9 cellular contexts compared by ENCODE assay signal in the genomic region with DNA sequence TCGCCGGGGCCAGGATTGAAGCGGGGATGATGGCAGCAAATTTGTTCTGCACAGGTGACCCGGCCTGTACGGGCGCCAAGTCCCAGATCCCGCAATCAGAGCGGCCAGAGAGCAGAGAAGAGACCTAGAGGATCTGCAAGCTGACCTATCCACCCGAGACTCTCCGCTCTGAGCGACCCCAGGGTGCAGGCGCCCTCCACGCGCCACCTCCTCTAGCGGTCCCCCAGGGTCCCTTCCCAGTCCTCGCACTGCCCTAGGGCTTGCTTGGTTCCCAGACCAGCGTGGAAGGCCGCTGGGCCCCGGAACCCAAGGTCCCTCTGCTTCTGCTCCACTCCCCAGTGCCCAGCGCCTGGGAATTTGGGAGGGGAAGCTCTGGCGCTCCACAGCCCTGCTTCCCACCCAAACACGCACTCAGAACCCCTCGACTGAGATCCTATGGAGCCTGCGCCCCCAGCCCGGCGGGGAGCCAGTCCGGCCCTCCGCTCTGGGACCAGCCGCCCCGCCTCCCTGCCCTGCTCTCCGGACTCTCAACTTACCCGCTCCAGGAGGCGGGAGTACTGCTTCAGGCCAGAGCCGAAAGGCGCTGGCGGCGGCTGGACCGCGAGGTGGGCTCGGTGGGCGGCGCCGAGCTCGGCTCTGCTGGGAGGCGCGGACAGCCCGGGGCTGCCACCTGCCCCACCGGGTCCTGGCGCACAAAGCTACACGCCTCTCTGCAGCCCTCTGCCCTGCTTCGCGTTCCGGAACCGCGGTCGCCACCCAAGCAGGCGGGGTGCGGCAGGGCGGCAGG. TPM values are rescaled to one million over a fixed set of nuclear protein-coding genes. Genes with fewer than 3 reads are reported as not detected.
DNase-seq lines count a peak whose midpoint lies in the region; ATAC-seq and TF ChIP-seq lines count a peak whose summit lies in the region.
"Had no signal": no experiment of that assay in that cellular context is flagged by ENCODE, and none has a peak within 500 bp of the region (broad histone marks: within the 10 kb centered on the region; RNA-seq: fewer than 3 reads in every experiment).

No MANE protein-coding gene starts in this region.

- RAD21 ChIA-PET in HCT116 (lab: Charles Lee; ENCODE audit: low non-redundant PET in 1 of 2, low total read pairs in 2 of 2, uncharacterized antibody in 2 of 2, unreplicated experiment in 2 of 2), result no interaction called here

- DNase-seq in BE2C (peak; percentile 60), HCT116 (ENCODE audit: low read depth, low spot score) (no peak), body of pancreas (no peak), germinal center (ENCODE audit: low spot score) (no peak)
- DNase-seq in activated CD4-positive, alpha-beta T cell treated with anti-CD3 and anti-CD28 coated beads for 1 hour, result no peak

- H3K27me3 ChIP-seq in BE2C, result peaks cover 13% of the 10 kb centered on the region
- H3K27me3 ChIP-seq in HCT116 (ENCODE audit: insufficient read depth, low read length), result no peaks in the 10 kb centered on the region
- peaks cover 0 to 54% of the 10 kb centered on the region in 2 donors for H3K27me3 ChIP-seq in body of pancreas
- H3K27me3 ChIP-seq in mucosa of rectum (ENCODE audit: control insufficient read depth in 2 of 2, insufficient read depth in 2 of 2, low read length in 2 of 2), result peaks cover 70 to 83% of the 10 kb centered on the region in 2 donors

- no peaks in the 10 kb centered on the region for H4K20me1 ChIP-seq in HCT116 (ENCODE audit: insufficient read depth)

- H3K27ac ChIP-seq in HCT116 (ENCODE audit: low read depth, low read length), result peak overlapping the region; percentile 91
- H3K27ac ChIP-seq in body of pancreas, result no peak overlapping the region
- H3K27ac ChIP-seq in mucosa of rectum (ENCODE audit: low read depth in 2 of 2, low read length in 2 of 2), result no peak overlapping the region

- no peaks in the 10 kb centered on the region for H3K36me3 ChIP-seq in BE2C
- H3K36me3 ChIP-seq in HCT116 (ENCODE audit: control insufficient read depth in 1 of 2, insufficient read depth in 2 of 2, low read length in 2 of 2), result no peaks in the 10 kb centered on the region
- H3K36me3 ChIP-seq in body of pancreas (replicated peaks in 1 of 2; ENCODE audit: insufficient read depth in 1 of 2, low read depth in 2 of 2), result no peaks in the 10 kb centered on the region
- H3K36me3 ChIP-seq in mucosa of rectum (ENCODE audit: control insufficient read depth in 2 of 2, insufficient read depth in 2 of 2, low read length in 2 of 2), result no peaks in the 10 kb centered on the region

- peak; percentile 46 for TF ChIP-seq POLR2A in HCT116 (IDR thresholded peaks at IDR 0.05; ENCODE audit: borderline replicate concordance, extremely low read depth, insufficient read depth, insufficient read length)
- no peak for TF ChIP-seq POLR2A in body of pancreas (IDR thresholded peaks at IDR 0.05)

- POLR2A ChIA-PET in HCT116 (lab: Charles Lee), result interaction anchor here (0.8 to 1.2 kb wide), 2 partner anchors 71 to 577 kb away, joined by 3 to 4 read pairs; a partner anchor contains a TSS

- ATAC-seq in HCT116 (peak; percentile 57), body of pancreas (peak; percentile 25), HG02678 (IDR thresholded peaks at IDR 0.05; ENCODE audit: unreplicated experiment) (no peak), HG03095 (IDR thresholded peaks at IDR 0.05; ENCODE audit: unreplicated experiment) (no peak)

- H3K9me3 ChIP-seq in BE2C (no peaks in the 10 kb centered on the region), HCT116 (ENCODE audit: control insufficient read depth in 1 of 2, insufficient read depth in 1 of 2, low read depth in 1 of 2, low read length in 2 of 2) (no peaks in the 10 kb centered on the region), body of pancreas (no peaks in the 10 kb centered on the region), mucosa of rectum (ENCODE audit: control insufficient read depth in 2 of 2, low read length in 2 of 2) (no peaks in the 10 kb centered on the region)

- H3K9me2 ChIP-seq in HCT116 (ENCODE audit: insufficient read depth), result no peaks in the 10 kb centered on the region

- CTCF ChIA-PET in HCT116 (lab: Charles Lee), result interaction anchor here (1.1 to 2.3 kb wide), 4 partner anchors 13 to 459 kb away, joined by 3 to 7 read pairs (median 4); no protein-coding TSS in a partner anchor

- H3K4me3 ChIP-seq in BE2C (ENCODE audit: low read depth, low read length) (peak overlapping the region; percentile 47), HCT116 (replicated peaks in 1 of 2; ENCODE audit: low read depth in 1 of 2, low read length in 2 of 2) (peak overlapping the region; percentile 70 to 80), body of pancreas (peak overlapping the region in 1 of 2 donors; percentile 2), mucosa of rectum (ENCODE audit: low read length in 2 of 2) (peak overlapping the region; percentile 37 to 55)

- BruUV-seq in HCT116 (replicated peaks; lab: Mats Ljungman, UMichigan), result TSS peak; percentile 87

- no peak for TF ChIP-seq CTCF in BE2C (IDR thresholded peaks at IDR 0.05; ENCODE audit: low read depth, low read length)
- no peak for TF ChIP-seq CTCF in HCT116 (IDR thresholded peaks at IDR 0.05 in 2 of 3, conservative IDR thresholded peaks at IDR 0.05 in 1 of 3; ENCODE audit: borderline replicate concordance in 1 of 3, insufficient read depth in 1 of 3, low read depth in 2 of 3, low read length in 2 of 3)
- TF ChIP-seq CTCF in body of pancreas (IDR thresholded peaks at IDR 0.05), result no peak

- intact Hi-C loops in HCT116 (cut with micrococcal nuclease) (no loop called here), body of pancreas (cut with DNase I) (no loop called here)

- H3K9ac ChIP-seq in HCT116 (ENCODE audit: low read length) (peak overlapping the region; percentile 74), mucosa of rectum (ENCODE audit: low read depth in 1 of 2, low read length in 2 of 2) (no peak overlapping the region)

- 4 to 6% methylated on average over 7 to 59 of the region's 59 CpGs for WGBS in body of pancreas, 2 donors

- TF ChIP-seq RAD21 in HCT116 (IDR thresholded peaks at IDR 0.05; ENCODE audit: low read depth), result no peak

- H3K79me2 ChIP-seq in HCT116 (ENCODE audit: insufficient read depth, low read length), result no peaks in the 10 kb centered on the region

- peak overlapping the region; percentile 93 for H3K4me2 ChIP-seq in HCT116 (ENCODE audit: low read length)

- peak overlapping the region; percentile 64 for H2AFZ ChIP-seq in HCT116 (ENCODE audit: low read depth, low read length, poor library complexity, severe bottlenecking)

- H3K4me1 ChIP-seq in BE2C, result peaks cover 4% of the 10 kb centered on the region
- H3K4me1 ChIP-seq in HCT116 (ENCODE audit: control insufficient read depth in 1 of 2, insufficient read depth in 2 of 2, low read length in 2 of 2), result peaks cover 14 to 46% of the 10 kb centered on the region in 2 experiments; a peak in 3 of 4 replicates
- H3K4me1 ChIP-seq in body of pancreas, result peaks cover 64% of the 10 kb centered on the region
- H3K4me1 ChIP-seq in mucosa of rectum (ENCODE audit: control insufficient read depth in 2 of 2, insufficient read depth in 2 of 2, low read length in 2 of 2), result peaks cover 12 to 21% of the 10 kb centered on the region in 2 donors

TF ChIP-seq in HCT116, 20 proteins besides CTCF, POLR2A, EP300 and RAD21 (continues in another document):
- TF ChIP-seq TCF7L2 (IDR thresholded peaks at IDR 0.05; ENCODE audit: borderline replicate concordance, extremely low read depth, insufficient read depth, insufficient read length) (no peak), POLR2AphosphoS5 (IDR thresholded peaks at IDR 0.05; ENCODE audit: low read depth, low read length) (no peak), ZFX (IDR thresholded peaks at IDR 0.05) (peak; percentile 67), JUND (IDR thresholded peaks at IDR 0.05) (no peak), ELF1 (IDR thresholded peaks at IDR 0.05; ENCODE audit: borderline replicate concordance, low read depth) (no peak), EGR1 (IDR thresholded peaks at IDR 0.05; ENCODE audit: low read depth) (no peak)
- TF ChIP-seq, protein P1, sequence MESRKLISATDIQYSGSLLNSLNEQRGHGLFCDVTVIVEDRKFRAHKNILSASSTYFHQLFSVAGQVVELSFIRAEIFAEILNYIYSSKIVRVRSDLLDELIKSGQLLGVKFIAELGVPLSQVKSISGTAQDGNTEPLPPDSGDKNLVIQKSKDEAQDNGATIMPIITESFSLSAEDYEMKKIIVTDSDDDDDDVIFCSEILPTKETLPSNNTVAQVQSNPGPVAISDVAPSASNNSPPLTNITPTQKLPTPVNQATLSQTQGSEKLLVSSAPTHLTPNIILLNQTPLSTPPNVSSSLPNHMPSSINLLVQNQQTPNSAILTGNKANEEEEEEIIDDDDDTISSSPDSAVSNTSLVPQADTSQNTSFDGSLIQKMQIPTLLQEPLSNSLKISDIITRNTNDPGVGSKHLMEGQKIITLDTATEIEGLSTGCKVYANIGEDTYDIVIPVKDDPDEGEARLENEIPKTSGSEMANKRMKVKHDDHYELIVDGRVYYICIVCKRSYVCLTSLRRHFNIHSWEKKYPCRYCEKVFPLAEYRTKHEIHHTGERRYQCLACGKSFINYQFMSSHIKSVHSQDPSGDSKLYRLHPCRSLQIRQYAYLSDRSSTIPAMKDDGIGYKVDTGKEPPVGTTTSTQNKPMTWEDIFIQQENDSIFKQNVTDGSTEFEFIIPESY (IDR thresholded peaks at IDR 0.05; ENCODE audit: extremely low read depth, insufficient replicate concordance, low read length), result no peak
- TF ChIP-seq, protein P2, sequence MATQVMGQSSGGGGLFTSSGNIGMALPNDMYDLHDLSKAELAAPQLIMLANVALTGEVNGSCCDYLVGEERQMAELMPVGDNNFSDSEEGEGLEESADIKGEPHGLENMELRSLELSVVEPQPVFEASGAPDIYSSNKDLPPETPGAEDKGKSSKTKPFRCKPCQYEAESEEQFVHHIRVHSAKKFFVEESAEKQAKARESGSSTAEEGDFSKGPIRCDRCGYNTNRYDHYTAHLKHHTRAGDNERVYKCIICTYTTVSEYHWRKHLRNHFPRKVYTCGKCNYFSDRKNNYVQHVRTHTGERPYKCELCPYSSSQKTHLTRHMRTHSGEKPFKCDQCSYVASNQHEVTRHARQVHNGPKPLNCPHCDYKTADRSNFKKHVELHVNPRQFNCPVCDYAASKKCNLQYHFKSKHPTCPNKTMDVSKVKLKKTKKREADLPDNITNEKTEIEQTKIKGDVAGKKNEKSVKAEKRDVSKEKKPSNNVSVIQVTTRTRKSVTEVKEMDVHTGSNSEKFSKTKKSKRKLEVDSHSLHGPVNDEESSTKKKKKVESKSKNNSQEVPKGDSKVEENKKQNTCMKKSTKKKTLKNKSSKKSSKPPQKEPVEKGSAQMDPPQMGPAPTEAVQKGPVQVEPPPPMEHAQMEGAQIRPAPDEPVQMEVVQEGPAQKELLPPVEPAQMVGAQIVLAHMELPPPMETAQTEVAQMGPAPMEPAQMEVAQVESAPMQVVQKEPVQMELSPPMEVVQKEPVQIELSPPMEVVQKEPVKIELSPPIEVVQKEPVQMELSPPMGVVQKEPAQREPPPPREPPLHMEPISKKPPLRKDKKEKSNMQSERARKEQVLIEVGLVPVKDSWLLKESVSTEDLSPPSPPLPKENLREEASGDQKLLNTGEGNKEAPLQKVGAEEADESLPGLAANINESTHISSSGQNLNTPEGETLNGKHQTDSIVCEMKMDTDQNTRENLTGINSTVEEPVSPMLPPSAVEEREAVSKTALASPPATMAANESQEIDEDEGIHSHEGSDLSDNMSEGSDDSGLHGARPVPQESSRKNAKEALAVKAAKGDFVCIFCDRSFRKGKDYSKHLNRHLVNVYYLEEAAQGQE (IDR thresholded peaks at IDR 0.05; ENCODE audit: low read depth), result no peak

RNA-seq across cellular contexts. Expression of a gene that starts 3.0 kb away (rescaled TPM):
- polyA plus RNA-seq in BE2C (2012; ENCODE audit: insufficient read depth, insufficient read length, low read depth), result 30.4 TPM
- total RNA-seq in HCT116 (2021; ENCODE audit: unreplicated experiment), result 1.2 TPM
- polyA plus RNA-seq in HCT116 (2012), result 0.64 and 0.70 TPM in 2 replicates
- under 1 TPM in 1 of 2 donors, not detected in 1; 0.52 TPM for total RNA-seq in body of pancreas
- total RNA-seq: aorta had no signal
- polyA plus RNA-seq: aorta had no signal

Comparison
In these comparisons a context has a peak if more than half of its experiments do, and no peak if none do; other contexts are left out.
1. ATAC-seq: peak in HCT116 (single experiment) and body of pancreas (single experiment); none in HG02678 (single experiment) and HG03095 (single experiment).